ENCODE assay signal across 26 cellular contexts in genomic region chr1:77659879-77660593, GRCh38. TPM values are rescaled to one million over a fixed set of nuclear protein-coding genes. Genes with fewer than 3 reads are reported as not detected.
DNase-seq lines count a peak whose midpoint lies in the region; ATAC-seq and TF ChIP-seq lines count a peak whose summit lies in the region.
"Had no signal": no experiment of that assay in that cellular context is flagged by ENCODE, and none has a peak within 500 bp of the region (broad histone marks: within the 10 kb centered on the region; RNA-seq: fewer than 3 reads in every experiment).

No MANE protein-coding gene starts in this region.

- H3K27ac Mint-ChIP-seq in activated naive CD4-positive, alpha-beta T cell treated with anti-CD3 and anti-CD28 coated beads, Interleukin-2, amount 50 U/mL, for 72 hours: peak overlapping the region; percentile 44 to 55
- peak overlapping the region; percentile 1 for H3K27ac Mint-ChIP-seq in nephron progenitor cell
- H3K27ac Mint-ChIP-seq: activated CD8-positive, alpha-beta T cell treated with anti-CD3 and anti-CD28 coated beads, Interleukin-2, amount 10 ng/mL, durations not matched to agents 7 days and 5 days; dendritic cell treated with granulocyte-macrophage colony-stimulating factor and Interleukin-4, amounts not matched to agents 40 ng/mL and 50 ng/mL, for 4 days; T-cell had no signal

- no peaks in the 10 kb centered on the region for H3K9me3 Mint-ChIP-seq in activated naive CD4-positive, alpha-beta T cell treated with anti-CD3 and anti-CD28 coated beads, Interleukin-2, amount 50 U/mL, for 72 hours
- H3K9me3 Mint-ChIP-seq in nephron progenitor cell: peaks cover 4% of the 10 kb centered on the region
- H3K9me3 Mint-ChIP-seq: dendritic cell treated with granulocyte-macrophage colony-stimulating factor and Interleukin-4, amounts not matched to agents 40 ng/mL and 50 ng/mL, for 4 days; naive B cell; T-cell had no signal

- H3K4me3 Mint-ChIP-seq in nephron progenitor cell: no peak overlapping the region
- H3K4me3 Mint-ChIP-seq: activated CD8-positive, alpha-beta T cell treated with anti-CD3 and anti-CD28 coated beads, Interleukin-2, amount 10 ng/mL, durations not matched to agents 7 days and 5 days; dendritic cell treated with granulocyte-macrophage colony-stimulating factor and Interleukin-4, amounts not matched to agents 40 ng/mL and 50 ng/mL, for 4 days; T-cell had no signal

- no peak for TF ChIP-seq CTCF in nephron progenitor cell (IDR thresholded peaks at IDR 0.05)

- peaks cover 5 to 27% of the 10 kb centered on the region in 2 donors for H3K36me3 Mint-ChIP-seq in activated naive CD4-positive, alpha-beta T cell treated with anti-CD3 and anti-CD28 coated beads, Interleukin-2, amount 50 U/mL, for 72 hours
- peaks cover 62% of the 10 kb centered on the region for H3K36me3 Mint-ChIP-seq in nephron progenitor cell (ENCODE audit: low read depth)

- DNase-seq in activated naive CD4-positive, alpha-beta T cell treated with anti-CD3 and anti-CD28 coated beads, Interleukin-2, amount 50 U/mL, for 72 hours (ENCODE audit: low spot score in 2 of 2): no peak
- DNase-seq in activated naive CD4-positive, alpha-beta T cell (lab: John Stamatoyannopoulos, UW): no peak
- no peak for DNase-seq in nephron progenitor cell
- DNase-seq: activated CD4-positive, alpha-beta T cell treated with anti-CD3 and anti-CD28 coated beads for 1 hour; activated CD8-positive, alpha-beta T cell treated with anti-CD3 and anti-CD28 coated beads, Interleukin-2, amount 10 ng/mL, durations not matched to agents 7 days and 5 days; activated naive CD4-positive, alpha-beta T cell treated with Interleukin-2 at 50 U/mL for 16 hours; activated T-cell treated with anti-CD3 and anti-CD28 coated beads for 4 hours; AML-193; aorta; esophagus squamous epithelium; KBM-7; left colon; mesendoderm; MM.1S; naive B cell; NCI-H1436; SIG-M5; small intestine; stimulated activated CD4-positive, alpha-beta T cell treated with anti-CD3 and anti-CD28 coated beads, Interleukin-1b, Interleukin-23, amount 100 ng/mL, for 48 hours; T-cell had no signal

- no peak for ATAC-seq in activated naive CD4-positive, alpha-beta T cell treated with anti-CD3 and anti-CD28 coated beads, Interleukin-2, amount 50 U/mL, for 72 hours
- ATAC-seq in HG02678 (IDR thresholded peaks at IDR 0.05; ENCODE audit: unreplicated experiment): peak; percentile 64
- peak; percentile 78 for ATAC-seq in HG03457 (IDR thresholded peaks at IDR 0.05; ENCODE audit: unreplicated experiment)
- ATAC-seq in GM19023 (IDR thresholded peaks at IDR 0.05; ENCODE audit: unreplicated experiment): no peak
- no peak for ATAC-seq in GM18517 (IDR thresholded peaks at IDR 0.05; ENCODE audit: unreplicated experiment)
- ATAC-seq in GM18505 (IDR thresholded peaks at IDR 0.05; ENCODE audit: unreplicated experiment): no peak
- ATAC-seq: activated CD8-positive, alpha-beta T cell treated with anti-CD3 and anti-CD28 coated beads, Interleukin-2, amount 10 ng/mL, durations not matched to agents 7 days and 5 days; left colon; T-cell had no signal

- H3K27me3 Mint-ChIP-seq in nephron progenitor cell (ENCODE audit: low read depth, poor library complexity): no peaks in the 10 kb centered on the region
- H3K27me3 Mint-ChIP-seq: dendritic cell treated with granulocyte-macrophage colony-stimulating factor and Interleukin-4, amounts not matched to agents 40 ng/mL and 50 ng/mL, for 4 days; naive B cell; T-cell had no signal

- no peaks in the 10 kb centered on the region for H3K4me1 Mint-ChIP-seq in nephron progenitor cell

- no peak for TF ChIP-seq POLR2A in GM18505 (IDR thresholded peaks at IDR 0.05; ENCODE audit: borderline replicate concordance, extremely low read depth, insufficient read depth, insufficient read length)

RNA-seq across cellular contexts. Expression of gene ZZZ3, which starts 22.4 kb away (rescaled TPM):
- total RNA-seq in activated naive CD4-positive, alpha-beta T cell treated with anti-CD3 and anti-CD28 coated beads, Interleukin-2, amount 50 U/mL, for 72 hours: 10 to 100 TPM; 34.1 to 43.6 TPM

Comparison
In these comparisons a context has a peak if more than half of its experiments do, and no peak if none do; other contexts are left out.
1. ATAC-seq: peak in HG02678 (single experiment) and HG03457 (single experiment); none in activated naive CD4-positive, alpha-beta T cell treated with anti-CD3 and anti-CD28 coated beads, Interleukin-2, amount 50 U/mL, for 72 hours (0 of 2), GM19023 (single experiment), GM18517 (single experiment) and GM18505 (single experiment).